Comparison of ENCODE assay signal across 21 cellular contexts in the genomic region with DNA sequence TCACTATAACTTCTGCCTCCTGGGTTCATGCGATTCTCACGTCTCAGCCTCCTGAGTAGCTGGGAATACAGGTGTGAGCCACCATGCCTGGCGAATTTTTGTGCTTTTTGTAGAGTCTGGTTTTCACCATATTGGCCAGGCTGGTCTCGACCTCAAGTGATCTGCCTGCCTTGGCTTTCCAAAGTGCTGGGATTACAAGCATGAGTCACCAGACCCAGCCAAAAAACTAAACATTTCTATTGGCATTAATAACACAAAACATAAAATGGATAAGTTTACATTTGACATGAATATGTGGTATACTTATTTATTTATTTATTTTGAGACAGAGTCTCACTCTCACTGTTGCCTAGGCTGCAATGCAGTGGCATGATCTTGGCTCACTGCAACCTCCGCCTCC.
"Had no signal": no experiment of that assay in that cellular context is flagged by ENCODE, and none has a peak within 500 bp of the region (broad histone marks: within the 10 kb centered on the region; RNA-seq: fewer than 3 reads in every experiment).

No MANE protein-coding gene starts in this region.

- H3K4me3 ChIP-seq: body of pancreas, heart left ventricle, pancreas, psoas muscle, right atrium auricular region, thyroid gland had no signal

- H3K27ac ChIP-seq: body of pancreas, heart left ventricle, pancreas, psoas muscle, right atrium auricular region, thyroid gland had no signal

- H3K27ac Mint-ChIP-seq: activated B cell treated with CpG ODN at 0.5 μM for 24 hours; activated CD4-positive, alpha-beta memory T cell treated with anti-CD3 and anti-CD28 coated beads for 36 hours; activated CD4-positive, alpha-beta T cell treated with anti-CD3 and anti-CD28 coated beads for 36 hours; activated naive CD4-positive, alpha-beta T cell treated with anti-CD3 and anti-CD28 coated beads, Interleukin-2, amount 10 ng/mL, durations not matched to agents 7 days and 5 days; dendritic cell treated with granulocyte-macrophage colony-stimulating factor and Interleukin-4, amounts not matched to agents 40 ng/mL and 50 ng/mL, for 4 days; memory B cell; nephron progenitor cell; T-helper 1 cell treated with Interleukin-12 subunit alpha and Interleukin-12 subunit beta and Interleukin-4 antibody, amounts not matched to agents 30 μg/mL and 1 μg/mL, for 36 hours had no signal

- H3K27me3 Mint-ChIP-seq: activated B cell treated with CpG ODN at 0.5 μM for 24 hours; activated CD4-positive, alpha-beta memory T cell treated with anti-CD3 and anti-CD28 coated beads for 36 hours; activated CD4-positive, alpha-beta T cell treated with anti-CD3 and anti-CD28 coated beads for 36 hours; activated naive CD4-positive, alpha-beta T cell treated with anti-CD3 and anti-CD28 coated beads, Interleukin-2, amount 10 ng/mL, durations not matched to agents 7 days and 5 days; dendritic cell treated with granulocyte-macrophage colony-stimulating factor and Interleukin-4, amounts not matched to agents 40 ng/mL and 50 ng/mL, for 4 days; memory B cell had no signal

- H3K9me3 ChIP-seq: body of pancreas, heart left ventricle, pancreas, psoas muscle, right atrium auricular region, thyroid gland had no signal

- H3K9me3 Mint-ChIP-seq: activated B cell treated with CpG ODN at 0.5 μM for 24 hours, nephron progenitor cell had no signal

- H3K27me3 ChIP-seq: body of pancreas, heart left ventricle, pancreas, right atrium auricular region, thyroid gland had no signal

- ATAC-seq: activated CD4-positive, alpha-beta T cell treated with anti-CD3 and anti-CD28 coated beads for 36 hours; body of pancreas; heart left ventricle; left colon; pancreas; psoas muscle had no signal

- H3K36me3 ChIP-seq: heart left ventricle, pancreas, right atrium auricular region, thyroid gland had no signal

- H3K4me3 Mint-ChIP-seq: activated B cell treated with CpG ODN at 0.5 μM for 24 hours; activated CD4-positive, alpha-beta memory T cell treated with anti-CD3 and anti-CD28 coated beads for 36 hours; activated CD4-positive, alpha-beta T cell treated with anti-CD3 and anti-CD28 coated beads for 36 hours; activated naive CD4-positive, alpha-beta T cell treated with anti-CD3 and anti-CD28 coated beads, Interleukin-2, amount 10 ng/mL, durations not matched to agents 7 days and 5 days; dendritic cell treated with granulocyte-macrophage colony-stimulating factor and Interleukin-4, amounts not matched to agents 40 ng/mL and 50 ng/mL, for 4 days; memory B cell; nephron progenitor cell; T-helper 1 cell treated with Interleukin-12 subunit alpha and Interleukin-12 subunit beta and Interleukin-4 antibody, amounts not matched to agents 30 μg/mL and 1 μg/mL, for 36 hours had no signal

- H3K36me3 Mint-ChIP-seq: activated CD4-positive, alpha-beta memory T cell treated with anti-CD3 and anti-CD28 coated beads for 36 hours; memory B cell had no signal

- DNase-seq: activated B cell treated with CpG ODN at 0.5 μM for 24 hours; activated CD4-positive, alpha-beta memory T cell treated with anti-CD3 and anti-CD28 coated beads for 36 hours; activated CD4-positive, alpha-beta T cell treated with anti-CD3 and anti-CD28 coated beads for 36 hours; activated naive CD4-positive, alpha-beta T cell treated with anti-CD3 and anti-CD28 coated beads, Interleukin-2, amount 10 ng/mL, durations not matched to agents 7 days and 5 days; activated T-cell treated with anti-CD3 and anti-CD28 coated beads, Interleukin-2, amount 50 U/mL, for 48 hours; anterior cingulate cortex; body of pancreas; effector CD4-positive, alpha-beta T cell; heart left ventricle; islet precursor cell; left colon; nephron progenitor cell; pancreas; psoas muscle; stimulated activated CD4-positive, alpha-beta T cell treated with anti-CD3 and anti-CD28 coated beads, Interleukin-4, amount 100 ng/mL, for 24 hours; stimulated activated naive CD4-positive, alpha-beta T cell treated with Interleukin-2 at 50 U/mL for 16 hours; thyroid gland had no signal

- H3K4me1 ChIP-seq: body of pancreas, pancreas, psoas muscle, thyroid gland had no signal
